9 cellular contexts compared by ENCODE assay signal in genomic region chr3:98731720-98732238, GRCh38. TPM values are rescaled to one million over a fixed set of nuclear protein-coding genes. Genes with fewer than 3 reads are reported as not detected.
A peak's percentile ranks its signal among the peaks of the same experiment; 100 is the strongest.
DNase-seq lines count a peak whose midpoint lies in the region; ATAC-seq and TF ChIP-seq lines count a peak whose summit lies in the region.
"Had no signal": no experiment of that assay in that cellular context is flagged by ENCODE, and none has a peak within 500 bp of the region (broad histone marks: within the 10 kb centered on the region; RNA-seq: fewer than 3 reads in every experiment).

No MANE protein-coding gene starts in this region.

- no peak for DNase-seq in AG10803 (ENCODE audit: low read depth)
- no peak for DNase-seq in LNCaP clone FGC (ENCODE audit: low read depth)
- peak; percentile 5 for DNase-seq in dermis blood vessel endothelial cell
- no peak for DNase-seq in stimulated activated CD4-positive, alpha-beta T cell treated with anti-CD3 and anti-CD28 coated beads, Interleukin-1b, Interleukin-23, amount 100 ng/mL, for 48 hours
- no peak for DNase-seq in NCI-H526 (lab: John Stamatoyannopoulos, UW)

- no peaks in the 10 kb centered on the region for H3K4me1 ChIP-seq in mucosa of stomach (ENCODE audit: control insufficient read depth, insufficient read depth, low read length)

- TF ChIP-seq CTCF in AG10803 (conservative IDR thresholded peaks at IDR 0.05; ENCODE audit: low read length), result no peak
- no peak for TF ChIP-seq CTCF in LNCaP clone FGC (IDR thresholded peaks at IDR 0.05; ENCODE audit: control insufficient read depth, extremely low read depth, insufficient read depth)

- H3K9ac ChIP-seq in mucosa of stomach (ENCODE audit: low read length), result peak overlapping the region; percentile 57

- no peaks in the 10 kb centered on the region for H3K9me3 ChIP-seq in mucosa of stomach (ENCODE audit: control insufficient read depth, low read length)

- H3K27me3 ChIP-seq in mucosa of stomach (ENCODE audit: control insufficient read depth, insufficient read depth, low read length), result peaks cover 35% of the 10 kb centered on the region

- H3K4me3 ChIP-seq in AG10803 (ENCODE audit: low read length) (peak overlapping the region; percentile 64), LNCaP clone FGC (ENCODE audit: low read depth, low read length) (peak overlapping the region; percentile 46), mucosa of stomach (ENCODE audit: low read length) (peak overlapping the region; percentile 68)

- ATAC-seq in GM21723 (IDR thresholded peaks at IDR 0.05; ENCODE audit: unreplicated experiment), result no peak
- ATAC-seq in HG02763 (IDR thresholded peaks at IDR 0.05; ENCODE audit: unreplicated experiment), result no peak

- H3K36me3 ChIP-seq in mucosa of stomach (ENCODE audit: control insufficient read depth, insufficient read depth, low read length), result no peaks in the 10 kb centered on the region

RNA-seq across cellular contexts. Expression of gene ST3GAL6, which starts 31.4 kb away (rescaled TPM):
- 18.6 and 30.1 TPM in 2 replicates for total RNA-seq in dermis blood vessel endothelial cell
- total RNA-seq: T-helper 1 cell treated with Interleukin-12 subunit alpha and Interleukin-12 subunit beta and Interleukin-4 antibody, amounts not matched to agents 30 ng/mL and 1 ng/mL, for 36 hours had no signal
